ENCODE assay signal across 8 cellular contexts in the genomic region with DNA sequence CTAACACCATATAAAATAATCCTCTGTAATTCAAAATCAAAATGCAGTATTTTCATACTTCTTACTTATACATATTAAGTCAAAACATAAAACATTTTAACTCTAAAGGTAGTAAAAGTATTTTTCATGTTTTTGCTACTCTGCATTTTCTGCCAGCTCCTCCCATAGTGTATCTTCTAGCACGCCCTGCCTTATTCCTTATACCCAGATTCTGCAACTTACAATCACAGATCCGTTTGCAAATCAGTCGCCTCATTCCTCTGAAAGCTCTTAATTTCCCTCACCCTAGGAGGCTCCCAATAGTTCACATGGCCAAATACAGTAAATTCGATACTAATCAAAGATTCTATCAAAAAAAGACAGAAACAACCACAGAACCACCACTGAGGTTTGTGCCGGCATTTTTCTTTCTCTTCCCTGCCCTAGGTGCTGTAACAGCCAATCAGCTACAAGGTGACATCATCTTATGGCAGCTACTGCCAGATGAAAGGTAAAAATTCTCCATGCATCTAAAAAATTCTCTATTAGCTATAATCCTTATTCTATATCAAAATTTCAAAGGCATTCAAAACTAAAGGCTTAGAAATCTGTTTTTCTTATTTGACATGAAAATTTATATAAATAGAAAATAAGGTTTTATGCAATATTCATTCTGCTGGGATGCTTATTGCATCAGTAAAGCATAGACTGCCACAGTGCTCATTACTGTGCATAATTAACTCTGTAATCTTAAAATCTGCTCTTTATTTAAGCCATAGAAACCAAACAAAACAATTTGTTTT.
DNase-seq lines count a peak whose midpoint lies in the region; ATAC-seq, FAIRE-seq and TF ChIP-seq lines count a peak whose summit lies in the region.

No MANE protein-coding gene starts in this region.

- no peaks in the 10 kb centered on the region for H3K9me3 ChIP-seq in K562 (replicated peaks; ENCODE audit: control insufficient read depth, insufficient read depth, low read depth, low read length)

- TF ChIP-seq CTCF in K562 (IDR thresholded peaks at IDR 0.05 in 2 of 3, conservative IDR thresholded peaks at IDR 0.05 in 1 of 3; ENCODE audit: insufficient read depth in 2 of 3, low read depth in 1 of 3, low read length in 3 of 3) = no peak

- no peaks in the 10 kb centered on the region for H3K9me1 ChIP-seq in K562 (ENCODE audit: control insufficient read depth, insufficient read depth, low read length)

- in situ Hi-C loops in K562 (cut with MboI) = no loop called here

- DNase-seq in DMS79 (lab: John Stamatoyannopoulos, UW) = peak; percentile 8
- peak; percentile 78 for DNase-seq in NCI-H2227 treated with DMSO at 0.1 percent for 48 hours (lab: John Stamatoyannopoulos, UW)
- DNase-seq in K562 (ENCODE audit: extremely low read depth in 1 of 4, low spot score in 3 of 4) = peak in 3 of 4 experiments; percentile 27 to 55 (median 31)
- peak; percentile 35 for DNase-seq in iPS-NIHi7 (ENCODE audit: extremely low spot score)
- peak; percentile 7 for DNase-seq in stimulated activated CD8-positive, alpha-beta memory T cell treated with anti-CD3 and anti-CD28 coated beads, Interleukin-12 subunit alpha, Interleukin-12 subunit beta, amount 100 ng/mL, for 1 hour (ENCODE audit: low read depth)
- DNase-seq in HPDE6-E6E7 (ENCODE audit: extremely low spot score) = no peak
- no peak for DNase-seq in RPMI8226
- DNase-seq in posterior vena cava (ENCODE audit: low spot score) = no peak

- WGBS in K562 (ENCODE audit: insufficient coverage, low coverage, missing lambda C conversion rate) = 67% methylated on average over 5 of the region's 5 CpGs

- TF ChIP-seq EP300 in K562 (IDR thresholded peaks at IDR 0.05; ENCODE audit: low read length) = no peak

- POLR2A ChIA-PET in K562 (lab: Yijun Ruan, JAX) = interaction anchor here (0.6 to 1.8 kb wide), 5 partner anchors 13 to 140 kb away, joined by 3 to 6 read pairs (median 4); no protein-coding TSS in a partner anchor

- H3K4me2 ChIP-seq in K562 (ENCODE audit: insufficient read depth, low read length) = no peak overlapping the region

- H4K20me1 ChIP-seq in K562 (replicated peaks; ENCODE audit: control insufficient read depth, insufficient read depth, low read length) = no peaks in the 10 kb centered on the region

- no peak for TF ChIP-seq POLR2A in K562 (conservative IDR thresholded peaks at IDR 0.05)

- intact Hi-C loops in K562 (cut with micrococcal nuclease) (no loop called here), posterior vena cava (cut with DNase I) (loop anchor here in 1 of 2 donors (10.0 kb wide), 1 partner anchor 70 kb away; a partner anchor contains a TSS)

- H3K4me3 ChIP-seq in K562 = no peak overlapping the region

- H2AFZ ChIP-seq in K562 (ENCODE audit: low read depth, low read length) = no peak overlapping the region

- peaks cover 18% of the 10 kb centered on the region; the same call in 2 of the 3 replicates for H3K36me3 ChIP-seq in K562 (ENCODE audit: control insufficient read depth, insufficient read depth, low read length)

- no peak overlapping the region for H3K27ac ChIP-seq in K562 (ENCODE audit: extremely low read depth, low read depth, low read length)

- FAIRE-seq in K562 (lab: Jason Lieb, UNC) = peak; percentile 44

- no peak for TF ChIP-seq RAD21 in K562 (CRISPR knock-in tag; conservative IDR thresholded peaks at IDR 0.05 in 1 of 2, IDR thresholded peaks at IDR 0.05 in 1 of 2)

- no TSS peak for BruUV-seq in K562 (replicated peaks; lab: Mats Ljungman, UMichigan)

- H3K4me1 ChIP-seq in K562 (replicated peaks in 1 of 2; ENCODE audit: control insufficient read depth in 2 of 2, insufficient read depth in 2 of 2, low read length in 2 of 2) = peaks cover 0 to 10% of the 10 kb centered on the region in 2 experiments; a peak in 2 of 5 replicates

- CTCF ChIA-PET in K562 (lab: Yijun Ruan, JAX; ENCODE audit: low intra/inter-chr PET ratio) = no interaction called here

- H3K9ac ChIP-seq in K562 (ENCODE audit: insufficient read depth in 1 of 2, low read depth in 2 of 2, low read length in 2 of 2) = no peak overlapping the region

- no peaks in the 10 kb centered on the region for H3K27me3 ChIP-seq in K562 (ENCODE audit: control insufficient read depth in 2 of 2, insufficient read depth in 2 of 2, low read length in 2 of 2)

- H3K79me2 ChIP-seq in K562 (ENCODE audit: control insufficient read depth, insufficient read depth, low read length) = peaks cover 26% of the 10 kb centered on the region

- peak; percentile 85 for ATAC-seq in K562

TF ChIP-seq in K562, 482 proteins besides CTCF, POLR2A, EP300 and RAD21:
- no peak for TF ChIP-seq MTA3 (IDR thresholded peaks at IDR 0.05; ENCODE audit: borderline replicate concordance)
- TF ChIP-seq CEBPG (CRISPR knock-in tag; IDR thresholded peaks at IDR 0.05) = no peak
- TF ChIP-seq CEBPG (tag; conservative IDR thresholded peaks at IDR 0.05 in 1 of 2, IDR thresholded peaks at IDR 0.05 in 1 of 2) = peak; percentile 48 to 64; a peak in 1 of 4 replicates
- peak; percentile 48; the same call in 1 of the 2 replicates for TF ChIP-seq JUND (IDR thresholded peaks at IDR 0.05; ENCODE audit: borderline replicate concordance, low read depth, low read length)
- TF ChIP-seq JUND (tag; IDR thresholded peaks at IDR 0.05; ENCODE audit: borderline replicate concordance, low read depth, low read length) = peak; percentile 52; the same call in 2 of the 3 replicates
- no peak for TF ChIP-seq HCFC1 (IDR thresholded peaks at IDR 0.05; ENCODE audit: low read depth, low read length)
- TF ChIP-seq ATF7 (IDR thresholded peaks at IDR 0.05) = peak; percentile 86
- no peak for TF ChIP-seq FUS (optimal IDR thresholded peaks at IDR 0.05; ENCODE audit: low read depth, low read length)
- TF ChIP-seq YY1 (IDR thresholded peaks at IDR 0.05; ENCODE audit: borderline replicate concordance in 1 of 3, control insufficient read depth in 1 of 3, extremely low read depth in 1 of 3, insufficient read depth in 3 of 3, insufficient read length in 1 of 3, insufficient replicate concordance in 2 of 3, low read depth in 1 of 3, low read length in 2 of 3) = peak in 1 of 3 experiments; percentile 22
- TF ChIP-seq, protein P1, sequence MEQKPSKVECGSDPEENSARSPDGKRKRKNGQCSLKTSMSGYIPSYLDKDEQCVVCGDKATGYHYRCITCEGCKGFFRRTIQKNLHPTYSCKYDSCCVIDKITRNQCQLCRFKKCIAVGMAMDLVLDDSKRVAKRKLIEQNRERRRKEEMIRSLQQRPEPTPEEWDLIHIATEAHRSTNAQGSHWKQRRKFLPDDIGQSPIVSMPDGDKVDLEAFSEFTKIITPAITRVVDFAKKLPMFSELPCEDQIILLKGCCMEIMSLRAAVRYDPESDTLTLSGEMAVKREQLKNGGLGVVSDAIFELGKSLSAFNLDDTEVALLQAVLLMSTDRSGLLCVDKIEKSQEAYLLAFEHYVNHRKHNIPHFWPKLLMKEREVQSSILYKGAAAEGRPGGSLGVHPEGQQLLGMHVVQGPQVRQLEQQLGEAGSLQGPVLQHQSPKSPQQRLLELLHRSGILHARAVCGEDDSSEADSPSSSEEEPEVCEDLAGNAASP (IDR thresholded peaks at IDR 0.05) = no peak
- TF ChIP-seq, protein P2, sequence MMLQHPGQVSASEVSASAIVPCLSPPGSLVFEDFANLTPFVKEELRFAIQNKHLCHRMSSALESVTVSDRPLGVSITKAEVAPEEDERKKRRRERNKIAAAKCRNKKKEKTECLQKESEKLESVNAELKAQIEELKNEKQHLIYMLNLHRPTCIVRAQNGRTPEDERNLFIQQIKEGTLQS (IDR thresholded peaks at IDR 0.05) = peak; percentile 87
- TF ChIP-seq, protein P2 (CRISPR knock-in tag; conservative IDR thresholded peaks at IDR 0.05) = no peak
- TF ChIP-seq SAP30 (IDR thresholded peaks at IDR 0.05; ENCODE audit: borderline replicate concordance, insufficient read depth, low read depth, low read length, poor library complexity, severe bottlenecking) = no peak
- TF ChIP-seq NFYB (IDR thresholded peaks at IDR 0.05; ENCODE audit: extremely low read depth, insufficient read length) = peak; percentile 4

Comparison
In these comparisons a context has a peak if more than half of its experiments do, and no peak if none do; other contexts are left out.
1. DNase-seq: peak in DMS79 (single experiment), NCI-H2227 treated with DMSO at 0.1 percent for 48 hours (single experiment), K562 (3 of 4), iPS-NIHi7 (single experiment) and stimulated activated CD8-positive, alpha-beta memory T cell treated with anti-CD3 and anti-CD28 coated beads, Interleukin-12 subunit alpha, Interleukin-12 subunit beta, amount 100 ng/mL, for 1 hour (single experiment); none in HPDE6-E6E7 (single experiment), RPMI8226 (single experiment) and posterior vena cava (single experiment).